ENCODE assay signal across 14 cellular contexts in the genomic region with DNA sequence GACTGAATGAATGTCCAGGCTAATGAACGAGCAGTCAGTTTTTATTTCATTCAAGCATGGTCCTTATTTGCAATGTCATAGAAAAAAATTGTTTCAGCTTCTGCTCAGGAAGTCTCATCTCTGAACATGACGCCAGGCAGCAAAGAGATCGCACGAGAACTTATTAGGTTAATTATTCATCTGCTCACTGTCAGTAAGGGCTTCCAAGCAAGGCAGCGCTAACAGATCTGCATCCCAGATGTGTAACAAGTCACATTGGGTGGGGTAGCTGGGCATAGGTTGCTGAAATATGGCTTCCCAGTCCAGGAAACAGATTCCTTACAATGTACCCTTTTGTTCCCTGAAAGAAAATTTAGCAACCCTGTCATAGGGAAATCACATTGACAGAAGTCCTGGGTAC.
DNase-seq lines count a peak whose midpoint lies in the region; ATAC-seq, FAIRE-seq and TF ChIP-seq lines count a peak whose summit lies in the region.
"Had no signal": no experiment of that assay in that cellular context is flagged by ENCODE, and none has a peak within 500 bp of the region (broad histone marks: within the 10 kb centered on the region; RNA-seq: fewer than 3 reads in every experiment).

No MANE protein-coding gene starts in this region.

- no peaks in the 10 kb centered on the region for H3K36me3 ChIP-seq in kidney (ENCODE audit: control insufficient read depth in 1 of 2, insufficient read depth in 2 of 2, low read length in 2 of 2)

- H3K4me1 ChIP-seq in kidney (ENCODE audit: control insufficient read depth in 1 of 2, insufficient read depth in 1 of 2, low read depth in 1 of 2, low read length in 2 of 2), result no peaks in the 10 kb centered on the region

- no peak overlapping the region for H3K9ac ChIP-seq in kidney (ENCODE audit: low read length in 2 of 2)

- intact Hi-C loops in kidney (cut with DNase I), result no loop called here

- no peak for TF ChIP-seq CTCF in kidney (IDR thresholded peaks at IDR 0.05; ENCODE audit: borderline replicate concordance, extremely low read depth, insufficient read depth)

- H3K9me3 Mint-ChIP-seq in activated naive CD4-positive, alpha-beta T cell treated with anti-CD3 and anti-CD28 coated beads, Interleukin-2, amount 50 U/mL, for 72 hours, result peaks cover 7 to 8% of the 10 kb centered on the region in 2 donors
- no peaks in the 10 kb centered on the region for H3K9me3 Mint-ChIP-seq in activated naive CD8-positive, alpha-beta T cell treated with anti-CD3 and anti-CD28 coated beads, Interleukin-2, amount 50 U/mL, for 24 hours
- H3K9me3 Mint-ChIP-seq in stimulated activated naive B cell treated with anti-CD40 and anti-IgM and Interleukin-4, amounts not matched to agents 10 μg/mL and 1 μg/mL and 100 μg/mL, for 72 hours, result peaks cover 0 to 1% of the 10 kb centered on the region in 2 donors
- H3K9me3 Mint-ChIP-seq: mesothelial cell of epicardium had no signal

- no peaks in the 10 kb centered on the region for H3K27me3 Mint-ChIP-seq in activated naive CD8-positive, alpha-beta T cell treated with anti-CD3 and anti-CD28 coated beads, Interleukin-2, amount 50 U/mL, for 24 hours
- H3K27me3 Mint-ChIP-seq in stimulated activated naive B cell treated with anti-CD40 and anti-IgM and Interleukin-4, amounts not matched to agents 10 μg/mL and 1 μg/mL and 100 μg/mL, for 72 hours, result no peaks in the 10 kb centered on the region

- peak overlapping the region; percentile 65 to 73 for H3K27ac Mint-ChIP-seq in activated naive CD4-positive, alpha-beta T cell treated with anti-CD3 and anti-CD28 coated beads, Interleukin-2, amount 50 U/mL, for 72 hours
- H3K27ac Mint-ChIP-seq in activated naive CD8-positive, alpha-beta T cell treated with anti-CD3 and anti-CD28 coated beads, Interleukin-2, amount 50 U/mL, for 24 hours, result peak overlapping the region; percentile 99
- peak overlapping the region; percentile 54 for H3K27ac Mint-ChIP-seq in stimulated activated naive B cell treated with anti-CD40 and anti-IgM and Interleukin-4, amounts not matched to agents 10 μg/mL and 1 μg/mL and 100 μg/mL, for 72 hours
- H3K27ac Mint-ChIP-seq: mesothelial cell of epicardium had no signal

- peak overlapping the region in 1 of 2 donors; percentile 11 for H3K4me3 ChIP-seq in kidney (ENCODE audit: low read length in 2 of 2)
- H3K4me3 ChIP-seq: coronary artery had no signal

- ATAC-seq in activated naive CD4-positive, alpha-beta T cell treated with anti-CD3 and anti-CD28 coated beads, Interleukin-2, amount 50 U/mL, for 72 hours, result no peak
- peak; percentile 61 for ATAC-seq in HG02981 (IDR thresholded peaks at IDR 0.05; ENCODE audit: unreplicated experiment)
- ATAC-seq in activated naive CD8-positive, alpha-beta T cell treated with anti-CD3 and anti-CD28 coated beads, Interleukin-2, amount 50 U/mL, for 24 hours, result peak; percentile 22
- peak in 1 of 2 donors; percentile 38 for ATAC-seq in stimulated activated naive B cell treated with anti-CD40 and anti-IgM and Interleukin-4, amounts not matched to agents 10 μg/mL and 1 μg/mL and 100 μg/mL, for 72 hours (replicated peaks)

- no peaks in the 10 kb centered on the region for H3K9me3 ChIP-seq in kidney (ENCODE audit: control insufficient read depth in 1 of 2, low read length in 2 of 2)

- no peak for DNase-seq in activated naive CD4-positive, alpha-beta T cell treated with anti-CD3 and anti-CD28 coated beads, Interleukin-2, amount 50 U/mL, for 72 hours (ENCODE audit: low spot score in 2 of 2)
- no peak for DNase-seq in activated naive CD4-positive, alpha-beta T cell treated with Interleukin-2 at 50 U/mL for 16 hours
- no peak for DNase-seq in activated naive CD8-positive, alpha-beta T cell treated with anti-CD3 and anti-CD28 coated beads, Interleukin-2, amount 50 U/mL, for 24 hours
- no peak for DNase-seq in stimulated activated naive B cell treated with anti-CD40 and anti-IgM and Interleukin-4, amounts not matched to agents 10 μg/mL and 1 μg/mL and 100 μg/mL, for 72 hours
- DNase-seq in GM19238 (ENCODE audit: insufficient read length, low spot score) (no peak), COLO668 (lab: John Stamatoyannopoulos, UW; ENCODE audit: unreplicated experiment) (no peak), kidney (no peak)
- DNase-seq: AML-193; amniotic stem cell; retina; stimulated activated CD4-positive, alpha-beta T cell treated with anti-CD3 and anti-CD28 coated beads, Interleukin-4, amount 100 ng/mL, for 24 hours had no signal

- H3K36me3 Mint-ChIP-seq in activated naive CD4-positive, alpha-beta T cell treated with anti-CD3 and anti-CD28 coated beads, Interleukin-2, amount 50 U/mL, for 72 hours, result peaks cover 8 to 16% of the 10 kb centered on the region in 2 donors
- H3K36me3 Mint-ChIP-seq in activated naive CD8-positive, alpha-beta T cell treated with anti-CD3 and anti-CD28 coated beads, Interleukin-2, amount 50 U/mL, for 24 hours (ENCODE audit: low read depth), result peaks cover 31% of the 10 kb centered on the region
- peaks cover 27 to 44% of the 10 kb centered on the region in 2 donors for H3K36me3 Mint-ChIP-seq in stimulated activated naive B cell treated with anti-CD40 and anti-IgM and Interleukin-4, amounts not matched to agents 10 μg/mL and 1 μg/mL and 100 μg/mL, for 72 hours
- H3K36me3 Mint-ChIP-seq: mesothelial cell of epicardium had no signal

- peaks cover 91% of the 10 kb centered on the region for H3K4me1 Mint-ChIP-seq in activated naive CD8-positive, alpha-beta T cell treated with anti-CD3 and anti-CD28 coated beads, Interleukin-2, amount 50 U/mL, for 24 hours
- H3K4me1 Mint-ChIP-seq in stimulated activated naive B cell treated with anti-CD40 and anti-IgM and Interleukin-4, amounts not matched to agents 10 μg/mL and 1 μg/mL and 100 μg/mL, for 72 hours, result peaks cover 47 to 81% of the 10 kb centered on the region in 2 donors

- no peak for FAIRE-seq in kidney (lab: Jason Lieb, UNC)

- peak overlapping the region; percentile 31 for H3K4me3 Mint-ChIP-seq in activated naive CD8-positive, alpha-beta T cell treated with anti-CD3 and anti-CD28 coated beads, Interleukin-2, amount 50 U/mL, for 24 hours
- H3K4me3 Mint-ChIP-seq in stimulated activated naive B cell treated with anti-CD40 and anti-IgM and Interleukin-4, amounts not matched to agents 10 μg/mL and 1 μg/mL and 100 μg/mL, for 72 hours, result no peak overlapping the region
- H3K4me3 Mint-ChIP-seq: mesothelial cell of epicardium had no signal

- H3K27ac ChIP-seq in kidney (ENCODE audit: low read depth in 2 of 2, low read length in 2 of 2), result no peak overlapping the region
- H3K27ac ChIP-seq: coronary artery had no signal

Comparison
In these comparisons a context has a peak if more than half of its experiments do, and no peak if none do; other contexts are left out.
1. ATAC-seq: peak in HG02981 (single experiment) and activated naive CD8-positive, alpha-beta T cell treated with anti-CD3 and anti-CD28 coated beads, Interleukin-2, amount 50 U/mL, for 24 hours (single experiment); none in activated naive CD4-positive, alpha-beta T cell treated with anti-CD3 and anti-CD28 coated beads, Interleukin-2, amount 50 U/mL, for 72 hours (0 of 2).
2. Peak in every context shown above with its lines, with median percentiles within 50 percentile points of each other: H3K27ac Mint-ChIP-seq.